Comparison of ENCODE assay signal across 8 cellular contexts in the genomic region with DNA sequence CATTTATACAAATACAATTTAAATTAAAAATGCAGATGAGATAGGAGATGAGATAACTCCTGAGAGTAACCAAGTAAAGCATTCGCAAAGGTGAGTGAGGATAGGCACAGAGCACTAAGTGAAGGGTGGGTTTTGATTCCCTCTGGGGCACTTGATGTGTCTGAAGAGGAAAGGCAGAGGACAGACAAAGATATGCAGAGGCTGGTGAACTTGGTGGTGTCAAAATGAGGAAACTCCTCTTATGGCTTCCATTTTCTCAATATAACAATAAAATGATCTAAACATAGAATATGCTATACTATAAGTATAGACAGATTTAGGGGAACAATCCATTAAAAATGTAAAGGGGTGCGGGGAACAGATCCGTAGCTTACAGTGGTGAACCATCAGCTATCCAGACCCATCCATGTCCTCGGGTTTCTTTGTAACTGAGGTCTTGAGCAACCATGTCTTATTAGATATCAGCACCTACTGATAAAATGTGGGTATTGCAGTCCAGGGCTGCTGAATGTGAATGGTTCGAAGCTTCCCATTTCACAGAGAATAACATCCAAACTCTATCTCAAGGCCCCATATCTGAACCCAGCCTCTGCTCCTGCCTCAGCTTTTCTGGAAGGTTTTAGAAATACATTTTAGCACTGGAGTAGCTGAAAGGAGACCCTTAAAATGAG.
DNase-seq lines count a peak whose midpoint lies in the region; ATAC-seq and TF ChIP-seq lines count a peak whose summit lies in the region.

No MANE protein-coding gene starts in this region.

- H3K27ac ChIP-seq in DND-41 (ENCODE audit: low read length) = no peak overlapping the region
- no peak overlapping the region for H3K27ac ChIP-seq in PC-3 (ENCODE audit: low read length)
- no peak overlapping the region for H3K27ac ChIP-seq in upper lobe of right lung

- DNase-seq in DND-41 (no peak), PC-3 (peak; percentile 42), Right ventricle myocardium superior (no peak), upper lobe of right lung (no peak), hepatic stellate cell (ENCODE audit: low spot score) (no peak), cerebellar nuclear complex (lab: John Stamatoyannopoulos, UW) (no peak)

- H3K9me3 ChIP-seq in DND-41 (ENCODE audit: insufficient read depth, low read length, severe bottlenecking) (no peaks in the 10 kb centered on the region), PC-3 (ENCODE audit: low read length) (no peaks in the 10 kb centered on the region), upper lobe of right lung (no peaks in the 10 kb centered on the region)

- ATAC-seq in DND-41 (ENCODE audit: insufficient read depth, low read depth) (peak; percentile 48; the same call in 1 of the 3 replicates), GM19397 (IDR thresholded peaks at IDR 0.05; ENCODE audit: unreplicated experiment) (peak; percentile 80), HG03139 (IDR thresholded peaks at IDR 0.05; ENCODE audit: unreplicated experiment) (peak; percentile 87), PC-3 (peak; percentile 58), Right ventricle myocardium superior (ENCODE audit: poor library complexity) (peak; percentile 55), upper lobe of right lung (no peak)

- POLR2A ChIA-PET in PC-3 (lab: Charles Lee; ENCODE audit: unreplicated experiment) = interaction anchor here (0.9 kb wide), 1 partner anchor 131 kb away, joined by 4 read pairs; no protein-coding TSS in a partner anchor

- H3K27me3 ChIP-seq in DND-41 (ENCODE audit: insufficient read depth, low read length, poor library complexity) = no peaks in the 10 kb centered on the region
- H3K27me3 ChIP-seq in PC-3 (ENCODE audit: low read length) = peaks cover 34% of the 10 kb centered on the region
- H3K27me3 ChIP-seq in upper lobe of right lung = no peaks in the 10 kb centered on the region

- no peak overlapping the region for H3K4me2 ChIP-seq in DND-41 (ENCODE audit: insufficient read depth, low read length)
- H3K4me2 ChIP-seq in PC-3 (ENCODE audit: low read length) = no peak overlapping the region

- no peak overlapping the region for H3K4me3 ChIP-seq in DND-41 (ENCODE audit: low read depth in 1 of 2, low read length in 2 of 2)
- H3K4me3 ChIP-seq in PC-3 (ENCODE audit: low read length) = no peak overlapping the region
- H3K4me3 ChIP-seq in upper lobe of right lung = no peak overlapping the region

- H3F3A ChIP-seq in PC-3 (ENCODE audit: low read length, unreplicated experiment) = no peaks in the 10 kb centered on the region

- H3K4me1 ChIP-seq in DND-41 (ENCODE audit: insufficient read depth, low read length) = no peaks in the 10 kb centered on the region
- H3K4me1 ChIP-seq in PC-3 (ENCODE audit: insufficient read depth, low read length) = no peaks in the 10 kb centered on the region
- no peaks in the 10 kb centered on the region for H3K4me1 ChIP-seq in upper lobe of right lung

- no TSS peak for BruUV-seq in PC-3 (replicated peaks; lab: Mats Ljungman, UMichigan)

- H2AFZ ChIP-seq in DND-41 (ENCODE audit: low read depth, low read length) (no peak overlapping the region), PC-3 (ENCODE audit: low read length) (no peak overlapping the region)

- H3K79me2 ChIP-seq in DND-41 (ENCODE audit: insufficient read depth, low read length) (no peaks in the 10 kb centered on the region), PC-3 (ENCODE audit: low read length) (no peaks in the 10 kb centered on the region)

- H4K20me1 ChIP-seq in DND-41 (ENCODE audit: insufficient read depth, low read length) (no peaks in the 10 kb centered on the region), PC-3 (ENCODE audit: low read length) (no peaks in the 10 kb centered on the region)

- intact Hi-C loops in PC-3 (cut with micrococcal nuclease) = loop anchor here (1.0 kb wide), 1 partner anchor 224 kb away; no protein-coding TSS in a partner anchor
- intact Hi-C loops in Right ventricle myocardium superior (cut with DNase I) = no loop called here
- intact Hi-C loops in upper lobe of right lung (cut with DNase I) = no loop called here

- H3K36me3 ChIP-seq in DND-41 (ENCODE audit: insufficient read depth, low read length) = no peaks in the 10 kb centered on the region
- no peaks in the 10 kb centered on the region for H3K36me3 ChIP-seq in PC-3 (ENCODE audit: low read depth, low read length)
- H3K36me3 ChIP-seq in upper lobe of right lung = no peaks in the 10 kb centered on the region

- H3K9ac ChIP-seq in DND-41 (ENCODE audit: low read depth, low read length) (no peak overlapping the region), PC-3 (ENCODE audit: low read length) (no peak overlapping the region)

- CTCF ChIA-PET in PC-3 (lab: Charles Lee) = interaction anchor here (0.6 to 0.7 kb wide), 2 partner anchors 73 to 106 kb away, joined by 3 read pairs; no protein-coding TSS in a partner anchor

- no peaks in the 10 kb centered on the region for H3K9me2 ChIP-seq in PC-3 (replicated peaks; ENCODE audit: low read length)

- TF ChIP-seq CTCF in DND-41 (IDR thresholded peaks at IDR 0.05; ENCODE audit: borderline replicate concordance, extremely low read depth, low read length, poor library complexity, severe bottlenecking) (peak; percentile 59), PC-3 (conservative IDR thresholded peaks at IDR 0.05; ENCODE audit: low read depth, low read length) (peak; percentile 59), upper lobe of right lung (IDR thresholded peaks at IDR 0.05) (peak; percentile 28)
